ENCODE assay signal across 1 cellular context in the genomic region with DNA sequence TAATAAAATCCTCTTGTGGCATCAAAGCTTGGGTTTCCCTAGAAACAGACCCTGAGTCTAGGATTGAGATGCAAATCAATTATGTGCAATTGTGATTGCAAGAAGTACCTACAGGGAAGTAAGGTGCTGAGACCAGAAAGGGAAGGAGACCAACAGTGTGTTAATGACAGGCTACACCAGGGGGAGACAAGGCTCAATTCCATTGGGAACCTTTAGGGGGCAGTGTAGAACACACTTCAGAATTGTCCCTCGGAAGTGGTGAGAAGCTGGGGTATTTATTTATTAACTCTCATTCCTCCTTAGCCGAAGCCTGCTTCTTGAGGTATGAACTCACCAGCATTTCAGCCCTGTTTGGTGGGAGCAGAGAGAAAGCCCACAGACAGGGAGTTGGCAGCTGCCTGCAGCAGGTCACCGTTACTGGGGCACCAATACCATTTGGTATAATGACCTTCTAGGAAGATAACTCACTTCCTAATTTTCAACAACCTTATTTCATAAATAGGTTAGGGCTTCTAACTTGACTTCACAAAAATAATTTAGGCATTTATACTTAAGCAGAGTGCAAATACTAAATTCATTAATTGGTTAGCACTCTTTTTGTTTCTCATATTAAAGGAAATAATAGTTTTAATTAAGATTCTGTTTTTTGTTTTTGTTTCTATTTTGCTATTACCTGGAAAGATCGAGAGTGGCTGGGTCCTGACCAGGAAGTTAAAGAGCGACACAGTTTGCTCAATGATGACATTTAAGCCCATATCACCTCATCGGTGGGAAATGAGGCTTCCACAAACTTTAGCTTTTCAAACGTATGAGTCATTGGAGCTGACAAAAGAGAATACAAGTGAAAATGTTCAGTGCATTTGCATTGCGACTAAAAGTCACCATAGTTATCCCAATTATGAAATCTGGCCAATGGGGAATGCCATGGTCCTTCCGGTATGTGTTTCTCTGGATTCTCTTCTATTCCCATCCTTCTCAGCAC.
TF ChIP-seq lines count a peak whose summit lies in the region.

No MANE protein-coding gene starts in this region.

TF ChIP-seq in H1, 55 proteins besides CTCF, POLR2A, EP300 and RAD21:
- 0 out of 2 replicates have a peak, but pooled peaks have one; percentile 39 for TF ChIP-seq JUND (IDR thresholded peaks at IDR 0.05; ENCODE audit: low read length)
- no peak for TF ChIP-seq SP1 (IDR thresholded peaks at IDR 0.05; ENCODE audit: low read depth, low read length)
- TF ChIP-seq, protein P1, sequence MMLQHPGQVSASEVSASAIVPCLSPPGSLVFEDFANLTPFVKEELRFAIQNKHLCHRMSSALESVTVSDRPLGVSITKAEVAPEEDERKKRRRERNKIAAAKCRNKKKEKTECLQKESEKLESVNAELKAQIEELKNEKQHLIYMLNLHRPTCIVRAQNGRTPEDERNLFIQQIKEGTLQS (IDR thresholded peaks at IDR 0.05; ENCODE audit: insufficient read depth, low read depth, low read length), result peak; percentile 34; the same call in 1 of the 2 replicates
- no peak for TF ChIP-seq TAF1 (IDR thresholded peaks at IDR 0.05; ENCODE audit: low read depth, low read length)
TF ChIP-seq in H1: peak in this region for 2.
